In genomic region chr3:160564205-160564922, GRCh38 we compare ENCODE assay signal across 8 cellular contexts. TPM values are rescaled to one million over a fixed set of nuclear protein-coding genes. Genes with fewer than 3 reads are reported as not detected.
DNase-seq lines count a peak whose midpoint lies in the region; ATAC-seq and TF ChIP-seq lines count a peak whose summit lies in the region.

No MANE protein-coding gene starts in this region.

- H3K4me1 ChIP-seq in adrenal gland (replicated peaks in 1 of 2) = peaks cover 32 to 57% of the 10 kb centered on the region in 2 donors

- no peaks in the 10 kb centered on the region for H3K9me3 ChIP-seq in adrenal gland (replicated peaks in 1 of 3)

- H3K27me3 ChIP-seq in adrenal gland = no peaks in the 10 kb centered on the region

- DNase-seq in NCI-H1092 treated with DMSO at 0.1 percent for 48 hours (lab: John Stamatoyannopoulos, UW) (peak; percentile 33), NCI-H1092 (lab: John Stamatoyannopoulos, UW) (no peak), NCI-H1105 (lab: John Stamatoyannopoulos, UW) (peak; percentile 63), adrenal gland (peak in 2 of 7 donors; percentile 33 to 37), left kidney (ENCODE audit: low read depth, low spot score) (peak; percentile 61), dedifferentiated amniotic fluid mesenchymal stem cell (ENCODE audit: extremely low spot score) (no peak), epidermal melanocyte (ENCODE audit: insufficient read length, low spot score) (no peak)
- peak; percentile 20 for DNase-seq in stimulated activated naive CD8-positive, alpha-beta T cell treated with anti-CD3 and anti-CD28 coated beads, Interleukin-15, Interleukin-2, amounts not matched to agents 100 U/mL and 50 U/mL, for 24 hours

- H3K27ac ChIP-seq in adrenal gland = peak overlapping the region in 4 of 5 donors; percentile 96 to 100 (median 98)

- H3K4me3 ChIP-seq in adrenal gland = peak overlapping the region in 2 of 4 donors; percentile 41 to 96

- TF ChIP-seq CTCF in adrenal gland (IDR thresholded peaks at IDR 0.05) = no peak

- TF ChIP-seq POLR2A in adrenal gland (IDR thresholded peaks at IDR 0.05) = no peak

- H3K36me3 ChIP-seq in adrenal gland (replicated peaks in 1 of 2) = no peaks in the 10 kb centered on the region

- ATAC-seq in stimulated activated naive CD8-positive, alpha-beta T cell treated with anti-CD3 and anti-CD28 coated beads, Interleukin-15, Interleukin-2, amounts not matched to agents 100 U/mL and 50 U/mL, for 24 hours = no peak

- intact Hi-C loops in adrenal gland (cut with DNase I) = no loop called here

- 0 to 4% (median 0%) methylated on average over 7 to 39 of the region's 39 CpGs for WGBS in adrenal gland, 4 donors

RNA-seq across cellular contexts. Expression of gene KPNA4, which starts 1.0 kb away (rescaled TPM):
- total RNA-seq in adrenal gland = 10 to 100 TPM; 10.6 to 43.6 (median 22.8) TPM
- polyA plus RNA-seq in adrenal gland = 10 to 100 TPM in 1 of 3 donors, 1 to 10 TPM in 2; 6.5 to 38.6 (median 8.1) TPM

Comparison
In these comparisons a context has a peak if more than half of its experiments do, and no peak if none do; other contexts are left out.
1. DNase-seq: peak in NCI-H1092 treated with DMSO at 0.1 percent for 48 hours (single experiment), NCI-H1105 (single experiment), left kidney (single experiment) and stimulated activated naive CD8-positive, alpha-beta T cell treated with anti-CD3 and anti-CD28 coated beads, Interleukin-15, Interleukin-2, amounts not matched to agents 100 U/mL and 50 U/mL, for 24 hours (single experiment); none in NCI-H1092 (single experiment), dedifferentiated amniotic fluid mesenchymal stem cell (single experiment) and epidermal melanocyte (single experiment).